2 cellular contexts compared by ENCODE assay signal in genomic region chr3:158700559-158700958, GRCh38.
TF ChIP-seq lines count a peak whose summit lies in the region.

No MANE protein-coding gene starts in this region.

TF ChIP-seq in liver, 16 proteins besides CTCF, POLR2A, EP300 and RAD21:
- TF ChIP-seq HNF4G (IDR thresholded peaks at IDR 0.05): no peak
- peak; percentile 32 for TF ChIP-seq NR2F2 (IDR thresholded peaks at IDR 0.05)
- no peak for TF ChIP-seq HNF4A (conservative IDR thresholded peaks at IDR 0.05)
- no peak for TF ChIP-seq FOXA2 (IDR thresholded peaks at IDR 0.05)
- TF ChIP-seq EGR1 (IDR thresholded peaks at IDR 0.05; ENCODE audit: low read depth in 2 of 2): no peak
- no peak for TF ChIP-seq FOXA1 (IDR thresholded peaks at IDR 0.05)
- TF ChIP-seq GABPA (IDR thresholded peaks at IDR 0.05 in 1 of 2, conservative IDR thresholded peaks at IDR 0.05 in 1 of 2): no peak
- no peak for TF ChIP-seq TAF1 (conservative IDR thresholded peaks at IDR 0.05)
- TF ChIP-seq ATF3 (IDR thresholded peaks at IDR 0.05): no peak

TF ChIP-seq in HepG2, 621 proteins besides CTCF, POLR2A, EP300 and RAD21:
- TF ChIP-seq CBFB (CRISPR knock-in tag; IDR thresholded peaks at IDR 0.05) (no peak), KDM2A (CRISPR knock-in tag; IDR thresholded peaks at IDR 0.05; ENCODE audit: borderline replicate concordance, low read depth) (no peak), PRDM4 (CRISPR knock-in tag; IDR thresholded peaks at IDR 0.05; ENCODE audit: borderline replicate concordance) (no peak), ZMYM2 (CRISPR knock-in tag; IDR thresholded peaks at IDR 0.05) (no peak), ZNF724P (CRISPR knock-in tag; IDR thresholded peaks at IDR 0.05; ENCODE audit: borderline replicate concordance) (no peak), ZMYM3 (CRISPR knock-in tag; IDR thresholded peaks at IDR 0.05) (no peak), HNRNPH1 (optimal IDR thresholded peaks at IDR 0.05; ENCODE audit: low read depth, low read length) (no peak), NAIF1 (CRISPR knock-in tag; IDR thresholded peaks at IDR 0.05; ENCODE audit: borderline replicate concordance) (no peak), KDM3A (CRISPR knock-in tag; IDR thresholded peaks at IDR 0.05; ENCODE audit: low read depth) (no peak), ATF2 (CRISPR knock-in tag; IDR thresholded peaks at IDR 0.05) (no peak), ZSCAN25 (CRISPR knock-in tag; IDR thresholded peaks at IDR 0.05) (no peak), PREB (CRISPR knock-in tag; IDR thresholded peaks at IDR 0.05) (no peak), ZNF512 (CRISPR knock-in tag; IDR thresholded peaks at IDR 0.05) (no peak), ZNF530 (CRISPR knock-in tag; IDR thresholded peaks at IDR 0.05; ENCODE audit: low read depth) (no peak), PHF8 (CRISPR knock-in tag; IDR thresholded peaks at IDR 0.05) (no peak), ZBTB20 (CRISPR knock-in tag; IDR thresholded peaks at IDR 0.05; ENCODE audit: borderline replicate concordance, low read depth) (no peak), ZNF354B (CRISPR knock-in tag; IDR thresholded peaks at IDR 0.05) (no peak)
